Comparison of ENCODE assay signal across 22 cellular contexts in genomic region chr12:53967451-53968059, GRCh38. TPM values are rescaled to one million over a fixed set of nuclear protein-coding genes. Genes with fewer than 3 reads are reported as not detected.
A peak's percentile ranks its signal among the peaks of the same experiment; 100 is the strongest.
DNase-seq lines count a peak whose midpoint lies in the region; ATAC-seq, FAIRE-seq and TF ChIP-seq lines count a peak whose summit lies in the region.
"Had no signal": no experiment of that assay in that cellular context is flagged by ENCODE, and none has a peak within 500 bp of the region (broad histone marks: within the 10 kb centered on the region; RNA-seq: fewer than 3 reads in every experiment).

No MANE protein-coding gene starts in this region.

- peaks cover 49% of the 10 kb centered on the region for H3F3A ChIP-seq in GM23338 (replicated peaks; ENCODE audit: low read depth)

- H3K23me2 ChIP-seq in H1 (ENCODE audit: low read depth, low read length): no peaks in the 10 kb centered on the region

- H4K20me1 ChIP-seq in GM23338 (replicated peaks; ENCODE audit: insufficient read depth): peaks cover 77% of the 10 kb centered on the region
- H4K20me1 ChIP-seq in H1 (replicated peaks in 1 of 2; ENCODE audit: control insufficient read depth in 1 of 2, insufficient read depth in 2 of 2, low read length in 2 of 2): peaks cover 18 to 42% of the 10 kb centered on the region in 2 experiments
- H4K20me1 ChIP-seq in osteoblast (ENCODE audit: insufficient read depth, low read length): no peaks in the 10 kb centered on the region

- H3K27me3 ChIP-seq in GM23338 (ENCODE audit: insufficient read depth): peaks cover 100% of the 10 kb centered on the region
- H3K27me3 ChIP-seq in H1 (replicated peaks in 1 of 4; ENCODE audit: control insufficient read depth in 3 of 4, extremely low read depth in 1 of 4, insufficient read depth in 3 of 4, low read length in 3 of 4): peaks cover 99 to 100% (median 100%) of the 10 kb centered on the region in 4 experiments
- H3K27me3 ChIP-seq in osteoblast (ENCODE audit: insufficient read depth, low read length): peaks cover 57% of the 10 kb centered on the region

- H3K9ac ChIP-seq in H1 (replicated peaks in 1 of 4; ENCODE audit: extremely low read depth in 1 of 4, low read depth in 3 of 4, low read length in 3 of 4): no peak overlapping the region

- H4K91ac ChIP-seq in H1 (replicated peaks; ENCODE audit: insufficient read length, low read length): no peak overlapping the region

- WGBS in H1 (ENCODE audit: extremely low coverage in 1 of 2, insufficient coverage in 1 of 2, insufficient read length in 1 of 2, insufficient replicate concordance in 2 of 2, low coverage in 1 of 2, low lambda C conversion rate in 2 of 2, missing lambda C conversion rate in 1 of 2), 2 experiments: 28% methylated on average over 6 of the region's 6 CpGs; no CpG with 5 or more reads in 1 of the 2 experiments

- H2BK5ac ChIP-seq in H1 (ENCODE audit: low read depth, low read length): no peak overlapping the region

- H3K23ac ChIP-seq in H1 (ENCODE audit: insufficient read length): no peak overlapping the region

- no peaks in the 10 kb centered on the region for H3K9me3 ChIP-seq in H1 (ENCODE audit: insufficient read depth in 2 of 2, low read depth in 1 of 2, low read length in 1 of 2)
- H3K9me3 ChIP-seq in osteoblast (ENCODE audit: low read depth, low read length): no peaks in the 10 kb centered on the region
- H3K9me3 ChIP-seq: uterus had no signal

- H2BK120ac ChIP-seq in H1 (replicated peaks; ENCODE audit: low read depth, low read length): no peak overlapping the region

- no peak overlapping the region for H4K5ac ChIP-seq in H1 (ENCODE audit: insufficient read length, low read depth, low read length)

- no peak overlapping the region for H2BK15ac ChIP-seq in H1 (ENCODE audit: low read length)

- no peaks in the 10 kb centered on the region; the same call in 2 of the 3 replicates for H3K36me3 Mint-ChIP-seq in GM23338 (ENCODE audit: low read depth)

- no peak overlapping the region for H2BK20ac ChIP-seq in H1 (ENCODE audit: low read length)

- no peak for TF ChIP-seq POLR2A in H1 (IDR thresholded peaks at IDR 0.05; ENCODE audit: control extremely low read depth in 1 of 2, low read depth in 2 of 2, low read length in 2 of 2)

- POLR2A ChIA-PET in H1 (lab: Charles Lee; ENCODE audit: partially characterized antibody): no interaction called here

- H3K4me2 ChIP-seq in GM23338 (no peak overlapping the region), H1 (ENCODE audit: insufficient read depth in 1 of 2, low read depth in 2 of 2, low read length in 2 of 2) (no peak overlapping the region), osteoblast (ENCODE audit: insufficient read depth, low read length) (peak overlapping the region; percentile 45)

- no peak for TF ChIP-seq EP300 in H1 (IDR thresholded peaks at IDR 0.05; ENCODE audit: borderline replicate concordance in 1 of 2, low read depth in 2 of 2, low read length in 2 of 2)

- no peak overlapping the region for H4K8ac ChIP-seq in H1 (ENCODE audit: extremely low read depth, insufficient read depth, low read length)

- 0 out of 2 replicates have a peak overlapping the region, but pooled peaks have one; percentile 15 for H2AK5ac ChIP-seq in H1 (ENCODE audit: low read depth, low read length)

- H3K79me2 ChIP-seq in GM23338 (replicated peaks; ENCODE audit: insufficient read depth) (no peaks in the 10 kb centered on the region), H1 (ENCODE audit: control insufficient read depth in 1 of 2, insufficient read depth in 2 of 2, low read length in 2 of 2) (no peaks in the 10 kb centered on the region), osteoblast (ENCODE audit: insufficient read depth, low read length) (no peaks in the 10 kb centered on the region)

- CTCF ChIA-PET in H1 (lab: Charles Lee; ENCODE audit: partially characterized antibody): interaction anchor here (1.0 to 2.3 kb wide), 5 partner anchors 20 to 210 kb away, joined by 3 to 8 read pairs (median 3); no protein-coding TSS in a partner anchor

- no peaks in the 10 kb centered on the region; the same call in 1 of the 3 replicates for H3K9me3 Mint-ChIP-seq in GM23338

- H3K4me1 ChIP-seq in GM23338 (ENCODE audit: insufficient read depth) (peaks cover 15% of the 10 kb centered on the region), H1 (replicated peaks in 1 of 4; ENCODE audit: control insufficient read depth in 3 of 4, insufficient read depth in 4 of 4, low read length in 3 of 4) (peaks cover 0 to 4% (median 0%) of the 10 kb centered on the region in 4 experiments; a peak in 2 of 7 replicates), osteoblast (ENCODE audit: insufficient read depth, low read length) (peaks cover 3% of the 10 kb centered on the region)
- H3K4me1 ChIP-seq: uterus had no signal

- H3K27ac ChIP-seq in GM23338 (ENCODE audit: low read depth) (no peak overlapping the region), H1 (ENCODE audit: low read depth, low read length) (no peak overlapping the region), osteoblast (ENCODE audit: low read depth, low read length) (no peak overlapping the region)
- H3K27ac ChIP-seq: brain microvascular endothelial cell, coronary artery had no signal

- TF ChIP-seq RAD21 in H1 (IDR thresholded peaks at IDR 0.05 in 1 of 2, conservative IDR thresholded peaks at IDR 0.05 in 1 of 2; ENCODE audit: low read depth in 2 of 2, low read length in 2 of 2): no peak

- H3K4me1 Mint-ChIP-seq in GM23338: peaks cover 15% of the 10 kb centered on the region

- DNase-seq in A172 (ENCODE audit: low spot score) (peak; percentile 69), GM23338 (ENCODE audit: low spot score) (no peak), H1 (ENCODE audit: low read depth in 1 of 2, low spot score in 2 of 2) (no peak), osteoblast (ENCODE audit: insufficient read length, low spot score, missing footprints) (no peak), GOT3 (lab: John Stamatoyannopoulos, UW) (no peak), NCI-H2196 treated with DMSO at 0.1 percent for 48 hours (lab: John Stamatoyannopoulos, UW; ENCODE audit: unreplicated experiment) (no peak), activated gamma-delta T cell (lab: John Stamatoyannopoulos, UW) (no peak)
- DNase-seq: brain microvascular endothelial cell; CD8-positive, alpha-beta memory T cell; DND-41; hypothalamus; NCI-H146; NCI-H82; PC-3; uterus had no signal

- H3K18ac ChIP-seq in H1 (ENCODE audit: extremely low read depth, low read length): no peak overlapping the region

- H2AFZ ChIP-seq in GM23338 (no peak overlapping the region), H1 (ENCODE audit: low read length) (no peak overlapping the region), osteoblast (ENCODE audit: low read length) (no peak overlapping the region)

- H2BK12ac ChIP-seq in H1 (ENCODE audit: low read depth, low read length): peak overlapping the region; percentile 27; the same call in 1 of the 2 replicates

- H3K4me3 ChIP-seq in GM23338 (no peak overlapping the region), H1 (ENCODE audit: extremely low read depth in 1 of 4, insufficient read depth in 2 of 4, low read depth in 3 of 4, low read length in 4 of 4) (no peak overlapping the region), osteoblast (ENCODE audit: insufficient read depth, low read length) (peak overlapping the region; percentile 16)

- H3K27ac Mint-ChIP-seq in GM23338: no peak overlapping the region

- H3K56ac ChIP-seq in H1 (replicated peaks; ENCODE audit: insufficient read length, low read depth, low read length): no peak overlapping the region

- no peak overlapping the region for H3K4me3 Mint-ChIP-seq in GM23338

- ATAC-seq in GM23338 (no peak), HG02571 (IDR thresholded peaks at IDR 0.05; ENCODE audit: unreplicated experiment) (no peak)
- ATAC-seq: activated CD4-positive, CD25-positive, alpha-beta regulatory T cell treated with anti-CD3 and anti-CD28 coated beads, Interleukin-2, amount 50 U/mL, for 24 hours; PC-3 had no signal

- no peak overlapping the region for H3K4ac ChIP-seq in H1 (replicated peaks; ENCODE audit: insufficient read length, low read depth, low read length)

- no peaks in the 10 kb centered on the region for H3K9me2 ChIP-seq in GM23338 (ENCODE audit: insufficient read depth)

- no peaks in the 10 kb centered on the region; the same call in 1 of the 2 replicates for H3K36me3 ChIP-seq in GM23338 (ENCODE audit: insufficient read depth)
- no peaks in the 10 kb centered on the region; a peak in 2 of 8 replicates for H3K36me3 ChIP-seq in H1 (ENCODE audit: control insufficient read depth in 2 of 4, insufficient read depth in 4 of 4, low read length in 3 of 4)
- H3K36me3 ChIP-seq in osteoblast (ENCODE audit: insufficient read depth, low read length): no peaks in the 10 kb centered on the region
- H3K36me3 ChIP-seq: brain microvascular endothelial cell, uterus had no signal

- no peak for FAIRE-seq in H1 (lab: Jason Lieb, UNC)
- FAIRE-seq: endometrium, GM18507 had no signal

- H3K27me3 Mint-ChIP-seq in GM23338 (ENCODE audit: insufficient read depth, low read depth, poor library complexity): peaks cover 100% of the 10 kb centered on the region

- no peaks in the 10 kb centered on the region for H3K79me1 ChIP-seq in H1 (ENCODE audit: low read depth, low read length)

- no peak overlapping the region for H3K14ac ChIP-seq in H1 (ENCODE audit: insufficient read length)

- no peak for TF ChIP-seq CTCF in GM23338 (conservative IDR thresholded peaks at IDR 0.05; ENCODE audit: low read depth in 2 of 2)
- TF ChIP-seq CTCF in H1 (IDR thresholded peaks at IDR 0.05; ENCODE audit: control extremely low read depth in 1 of 3, insufficient read depth in 1 of 3, low read depth in 1 of 3, low read length in 3 of 3): no peak
- TF ChIP-seq CTCF in osteoblast (IDR thresholded peaks at IDR 0.05; ENCODE audit: extremely low read depth, low read depth, low read length): no peak

RNA-seq across cellular contexts. Expression of gene HOXC11, which starts 5.4 kb away (rescaled TPM):
- total RNA-seq in A172 (2014; rRNA removed; shearing (Covaris generic)): 1.0 and 2.3 TPM in 2 replicates
- total RNA-seq in GM23338 (2014; rRNA removed; shearing (Covaris generic)): not detected in 2 replicates
- polyA plus RNA-seq in GM23338 (2016; fragmentation: Nextera tagmentation; extraction: Ambion mirVana): not detected in 2 replicates
- not detected in 2 replicates for total RNA-seq in H1 (2021; fragmentation: NEBNext Ultra II Directional; extraction: Animal tissue kit (Norgen Biotek cat#: 25700))
- not detected in 2 replicates for polyA plus RNA-seq in H1 (2011; rRNA removed)
- not detected for polyA plus RNA-seq in H1 (2011; cell fraction: cytosol; rRNA removed)
- polyA plus RNA-seq in H1 (2011; cell fraction: nucleus; rRNA removed): not detected
- not detected in 4 replicates for polyA plus RNA-seq in H1 (2012, experiment 1 of 2)
- polyA plus RNA-seq in H1 (2012, experiment 2 of 2): not detected
- polyA plus RNA-seq in H1 (2013, experiment 1 of 2): not detected
- not detected for polyA plus RNA-seq in H1 (2013, experiment 2 of 2)
- not detected in 2 replicates for polyA minus RNA-seq in H1 (2011; rRNA and poly(A)+ RNA removed)
- 0.88 TPM for polyA minus RNA-seq in H1 (2011; cell fraction: cytosol; rRNA and poly(A)+ RNA removed)
- polyA minus RNA-seq in H1 (2011; cell fraction: nucleus; rRNA and poly(A)+ RNA removed): 0.40 TPM
- total RNA-seq in osteoblast: 1.1 and 1.5 TPM in 2 replicates
- total RNA-seq: CD8-positive, alpha-beta memory T cell; mesenteric fat pad had no signal
- polyA plus RNA-seq: CD8-positive, alpha-beta memory T cell had no signal

RNA-seq across cellular contexts. Expression of gene HOTAIR, which starts 7.2 kb away (rescaled TPM):
- total RNA-seq in A172 (2014; rRNA removed; shearing (Covaris generic)): 8.4 and 9.8 TPM in 2 replicates
- total RNA-seq in GM23338 (2014; rRNA removed; shearing (Covaris generic)): not detected in 2 replicates
- polyA plus RNA-seq in GM23338 (2016; fragmentation: Nextera tagmentation; extraction: Ambion mirVana) (not detected in 2 replicates), H1 (2011; rRNA removed) (not detected in 2 replicates)
- not detected in 2 replicates for total RNA-seq in H1 (2021; fragmentation: NEBNext Ultra II Directional; extraction: Animal tissue kit (Norgen Biotek cat#: 25700))
- polyA plus RNA-seq in H1 (2011; cell fraction: cytosol; rRNA removed): not detected
- polyA plus RNA-seq in H1 (2011; cell fraction: nucleus; rRNA removed): not detected
- polyA plus RNA-seq in H1 (2012, experiment 1 of 2): not detected in 4 replicates
- polyA plus RNA-seq in H1 (2012, experiment 2 of 2): not detected
- polyA plus RNA-seq in H1 (2013, experiment 1 of 2): not detected
- not detected for polyA plus RNA-seq in H1 (2013, experiment 2 of 2)
- not detected in 2 replicates for polyA minus RNA-seq in H1 (2011; rRNA and poly(A)+ RNA removed)
- polyA minus RNA-seq in H1 (2011; cell fraction: cytosol; rRNA and poly(A)+ RNA removed): not detected
- polyA minus RNA-seq in H1 (2011; cell fraction: nucleus; rRNA and poly(A)+ RNA removed): not detected
- total RNA-seq in osteoblast: 0.72 and 1.2 TPM in 2 replicates
- total RNA-seq: CD8-positive, alpha-beta memory T cell; mesenteric fat pad; SK-MEL-5 had no signal
- polyA plus RNA-seq: CD8-positive, alpha-beta memory T cell had no signal

RNA-seq across cellular contexts. Expression of gene HOXC12, which starts 12.9 kb away (rescaled TPM):
- not detected in 2 replicates for total RNA-seq in A172 (2014; rRNA removed; shearing (Covaris generic))
- total RNA-seq in GM23338 (2014; rRNA removed; shearing (Covaris generic)): not detected in 2 replicates
- polyA plus RNA-seq in GM23338 (2016; fragmentation: Nextera tagmentation; extraction: Ambion mirVana) (not detected in 2 replicates), H1 (2011; rRNA removed) (not detected in 2 replicates)
- not detected in 2 replicates for total RNA-seq in H1 (2021; fragmentation: NEBNext Ultra II Directional; extraction: Animal tissue kit (Norgen Biotek cat#: 25700))
- polyA plus RNA-seq in H1 (2011; cell fraction: cytosol; rRNA removed): not detected
- polyA plus RNA-seq in H1 (2011; cell fraction: nucleus; rRNA removed): not detected
- not detected in 4 replicates for polyA plus RNA-seq in H1 (2012, experiment 1 of 2)
- not detected for polyA plus RNA-seq in H1 (2012, experiment 2 of 2)
- not detected for polyA plus RNA-seq in H1 (2013, experiment 1 of 2)
- polyA plus RNA-seq in H1 (2013, experiment 2 of 2): not detected
- not detected in 2 replicates for polyA minus RNA-seq in H1 (2011; rRNA and poly(A)+ RNA removed)
- not detected for polyA minus RNA-seq in H1 (2011; cell fraction: cytosol; rRNA and poly(A)+ RNA removed)
- not detected for polyA minus RNA-seq in H1 (2011; cell fraction: nucleus; rRNA and poly(A)+ RNA removed)
- total RNA-seq in osteoblast: under 0.01 TPM in 1 of 2 replicates, not detected in the other
- total RNA-seq: CD8-positive, alpha-beta memory T cell; mesenteric fat pad; SK-MEL-5; uterus had no signal
- polyA plus RNA-seq: CD8-positive, alpha-beta memory T cell had no signal

RNA-seq across cellular contexts. Expression of gene HOXC10, which starts 17.4 kb away (rescaled TPM):
- 4.4 and 4.9 TPM in 2 replicates for total RNA-seq in A172 (2014; rRNA removed; shearing (Covaris generic))
- not detected in 2 replicates for total RNA-seq in GM23338 (2014; rRNA removed; shearing (Covaris generic))
- not detected in 2 replicates for polyA plus RNA-seq in GM23338 (2016; fragmentation: Nextera tagmentation; extraction: Ambion mirVana)
- not detected in 2 replicates for total RNA-seq in H1 (2021; fragmentation: NEBNext Ultra II Directional; extraction: Animal tissue kit (Norgen Biotek cat#: 25700))
- not detected in 2 replicates for polyA plus RNA-seq in H1 (2011; rRNA removed)
- not detected for polyA plus RNA-seq in H1 (2011; cell fraction: cytosol; rRNA removed)
- not detected for polyA plus RNA-seq in H1 (2011; cell fraction: nucleus; rRNA removed)
- not detected in 4 replicates for polyA plus RNA-seq in H1 (2012, experiment 1 of 2)
- 0.20 TPM for polyA plus RNA-seq in H1 (2012, experiment 2 of 2)
- polyA plus RNA-seq in H1 (2013, experiment 1 of 2): not detected
- not detected for polyA plus RNA-seq in H1 (2013, experiment 2 of 2)
- not detected in 2 replicates for polyA minus RNA-seq in H1 (2011; rRNA and poly(A)+ RNA removed)
- not detected for polyA minus RNA-seq in H1 (2011; cell fraction: cytosol; rRNA and poly(A)+ RNA removed)
- not detected for polyA minus RNA-seq in H1 (2011; cell fraction: nucleus; rRNA and poly(A)+ RNA removed)
- total RNA-seq in osteoblast: 9.7 and 11.2 TPM in 2 replicates
- total RNA-seq: CD8-positive, alpha-beta memory T cell had no signal
- polyA plus RNA-seq: CD8-positive, alpha-beta memory T cell had no signal

RNA-seq across cellular contexts. Expression of gene HOXC13, which starts 28.9 kb away (rescaled TPM):
- 7.5 and 8.9 TPM in 2 replicates for total RNA-seq in A172 (2014; rRNA removed; shearing (Covaris generic))
- 0.10 TPM in 1 of 2 replicates, not detected in the other for total RNA-seq in GM23338 (2014; rRNA removed; shearing (Covaris generic))
- not detected in 2 replicates for polyA plus RNA-seq in GM23338 (2016; fragmentation: Nextera tagmentation; extraction: Ambion mirVana)
- total RNA-seq in H1 (2021; fragmentation: NEBNext Ultra II Directional; extraction: Animal tissue kit (Norgen Biotek cat#: 25700)): 0.13 TPM in 1 of 2 replicates, not detected in the other
- 0.02 TPM in 1 of 2 replicates, not detected in the other for polyA plus RNA-seq in H1 (2011; rRNA removed)
- polyA plus RNA-seq in H1 (2011; cell fraction: cytosol; rRNA removed): not detected
- polyA plus RNA-seq in H1 (2011; cell fraction: nucleus; rRNA removed): not detected
- polyA plus RNA-seq in H1 (2012, experiment 1 of 2): not detected in 4 replicates
- 0.10 TPM for polyA plus RNA-seq in H1 (2012, experiment 2 of 2)
- 0.02 TPM for polyA plus RNA-seq in H1 (2013, experiment 1 of 2)
- not detected for polyA plus RNA-seq in H1 (2013, experiment 2 of 2)
- polyA minus RNA-seq in H1 (2011; rRNA and poly(A)+ RNA removed): not detected in 2 replicates
- not detected for polyA minus RNA-seq in H1 (2011; cell fraction: cytosol; rRNA and poly(A)+ RNA removed)
- polyA minus RNA-seq in H1 (2011; cell fraction: nucleus; rRNA and poly(A)+ RNA removed): not detected
- total RNA-seq in osteoblast: under 0.01 TPM in 1 of 2 replicates, not detected in the other
- total RNA-seq: CD8-positive, alpha-beta memory T cell; mesenteric fat pad; uterus had no signal
- polyA plus RNA-seq: CD8-positive, alpha-beta memory T cell had no signal
